In genomic region chr16:19188406-19188805, GRCh38 we compare ENCODE assay signal across 23 cellular contexts. TPM values are rescaled to one million over a fixed set of nuclear protein-coding genes. Genes with fewer than 3 reads are reported as not detected.
"Had no signal": no experiment of that assay in that cellular context is flagged by ENCODE, and none has a peak within 500 bp of the region (broad histone marks: within the 10 kb centered on the region; RNA-seq: fewer than 3 reads in every experiment).

No MANE protein-coding gene starts in this region.

- H3K4me3 ChIP-seq: K562, PC-9 had no signal

- H3K9ac ChIP-seq: KMS-11, SK-N-SH had no signal

- H3K27ac ChIP-seq: HL-60, KMS-11, PC-9 had no signal

- DNase-seq: Kasumi-1; MM.1S; NCI-H1105; NCI-H1417; NCI-H1436 treated with DMSO at 0.1 percent for 48 hours; NCI-H1694; NCI-H187 treated with DMSO at 0.1 percent for 48 hours; NCI-H2081; NCI-H2107; NCI-H2227 treated with DMSO at 0.1 percent for 48 hours; NCI-H524; NCI-H526 treated with DMSO at 0.1 percent for 48 hours; NCI-H748 treated with DMSO at 0.1 percent for 48 hours; NK-92 treated with Interleukin-12 subunit alpha and Interleukin-12 subunit beta, amount 100 ng/mL, for 24 hours; OCI-M1; PC-9; RPMI8226; SHP77; SK-N-SH; SW 1271 had no signal

- H3K9me3 ChIP-seq: SK-N-SH had no signal

- ATAC-seq: K562 had no signal

RNA-seq across cellular contexts. Expression of gene SYT17, which starts 20.4 kb away (rescaled TPM):
- total RNA-seq: K562 had no signal
